In the genomic region with DNA sequence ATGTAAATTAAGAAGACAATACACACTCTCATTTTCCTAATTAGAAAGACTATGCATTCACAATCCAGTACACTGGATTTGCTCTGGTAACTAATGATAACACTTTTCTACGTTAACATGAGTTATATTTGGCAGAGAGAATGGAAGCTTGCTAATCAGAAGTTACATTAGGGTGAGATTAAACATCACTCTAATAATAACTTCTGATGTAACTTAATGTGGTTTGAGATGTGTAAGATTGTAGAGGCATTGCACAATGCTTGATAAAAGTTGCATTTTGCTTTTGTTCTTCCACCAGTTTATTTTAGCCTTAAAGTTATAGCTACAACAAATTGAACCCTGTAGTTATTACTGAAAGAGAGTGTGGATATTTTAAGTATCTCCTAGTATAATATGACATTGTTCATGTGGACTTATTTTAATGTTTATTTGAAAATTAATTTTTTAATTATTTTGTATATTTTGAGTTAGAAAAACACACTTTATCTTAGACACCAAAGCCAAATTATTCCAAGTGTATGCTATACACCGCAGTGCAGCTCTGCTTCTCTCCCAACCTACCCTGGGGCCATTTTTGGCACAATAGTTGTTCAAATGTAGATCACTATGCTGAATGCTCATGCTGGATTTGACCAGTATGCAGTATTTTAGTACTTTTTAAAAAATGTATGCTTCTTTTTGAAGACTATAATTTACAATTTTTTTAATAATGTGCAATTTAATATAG, we compare ENCODE assay signal across 12 cellular contexts.
DNase-seq lines count a peak whose midpoint lies in the region; ATAC-seq and TF ChIP-seq lines count a peak whose summit lies in the region.
"Had no signal": no experiment of that assay in that cellular context is flagged by ENCODE, and none has a peak within 500 bp of the region (broad histone marks: within the 10 kb centered on the region; RNA-seq: fewer than 3 reads in every experiment).

No MANE protein-coding gene starts in this region.

- CTCF ChIA-PET in PC-9 (lab: Charles Lee), result interaction anchor here (0.6 kb wide), 1 partner anchor 113 kb away, joined by 5 read pairs; no protein-coding TSS in a partner anchor
- CTCF ChIA-PET in naive thymus-derived CD4-positive, alpha-beta T cell (lab: Charles Lee), result interaction anchor here (1.0 kb wide), 1 partner anchor 173 kb away, joined by 5 read pairs; no protein-coding TSS in a partner anchor

- H3K9me3 ChIP-seq in PC-9 (ENCODE audit: insufficient read depth, low read depth) (no peaks in the 10 kb centered on the region), fibroblast of lung (ENCODE audit: control insufficient read depth, insufficient read depth, low read depth, low read length) (no peaks in the 10 kb centered on the region)
- no peaks in the 10 kb centered on the region for H3K9me3 ChIP-seq in naive thymus-derived CD4-positive, alpha-beta T cell (ENCODE audit: control insufficient read depth in 2 of 3, low read length in 3 of 3)

- H4K20me1 ChIP-seq in PC-9 (ENCODE audit: insufficient read depth), result no peaks in the 10 kb centered on the region
- no peaks in the 10 kb centered on the region for H4K20me1 ChIP-seq in fibroblast of lung (ENCODE audit: control insufficient read depth, extremely low read depth, insufficient read depth, low read length)

- no peaks in the 10 kb centered on the region for H3K4me1 Mint-ChIP-seq in naive thymus-derived CD4-positive, alpha-beta T cell
- H3K4me1 Mint-ChIP-seq in activated T-helper 2 cell treated with anti-CD3 and anti-CD28 coated beads, Interferon-gamma antibody, Interleukin-2, Interleukin-4, amounts not matched to agents 10 μg/mL and 5 μg/mL and 100 μg/mL, durations not matched to agents 14 hours and 24 hours and 36 hours (ENCODE audit: low read depth), result no peaks in the 10 kb centered on the region
- H3K4me1 Mint-ChIP-seq: activated naive CD4-positive, alpha-beta T cell treated with anti-CD3 and anti-CD28 coated beads, Interleukin-2, amount 50 U/mL, for 24 hours; memory B cell had no signal

- H3K9me2 ChIP-seq in PC-9 (ENCODE audit: insufficient read depth), result no peaks in the 10 kb centered on the region

- DNase-seq in EH (ENCODE audit: low read depth) (peak; percentile 84), PC-9 (peak in 1 of 2 experiments; percentile 75), fibroblast of lung (ENCODE audit: low read depth in 2 of 2) (peak; percentile 86 to 93), lower leg skin (ENCODE audit: low spot score in 2 of 2) (no peak)
- DNase-seq in naive thymus-derived CD4-positive, alpha-beta T cell, result no peak
- DNase-seq in activated T-helper 2 cell treated with anti-CD3 and anti-CD28 coated beads, Interferon-gamma antibody, Interleukin-2, Interleukin-4, amounts not matched to agents 10 μg/mL and 5 μg/mL and 100 μg/mL, durations not matched to agents 14 hours and 24 hours and 36 hours (ENCODE audit: low spot score), result no peak
- DNase-seq: activated CD4-positive, alpha-beta T cell treated with anti-CD3 and anti-CD28 coated beads, Interleukin-2, amount 50 U/mL, for 4 hours had no signal

- TF ChIP-seq CTCF in PC-9 (conservative IDR thresholded peaks at IDR 0.05) (no peak), fibroblast of lung (conservative IDR thresholded peaks at IDR 0.05 in 1 of 2, IDR thresholded peaks at IDR 0.05 in 1 of 2; ENCODE audit: low read depth in 1 of 2, low read length in 2 of 2) (no peak), lower leg skin (IDR thresholded peaks at IDR 0.05) (no peak)

- H3K79me2 ChIP-seq in PC-9 (ENCODE audit: low read depth) (no peaks in the 10 kb centered on the region), fibroblast of lung (ENCODE audit: control insufficient read depth, insufficient read depth, low read length) (no peaks in the 10 kb centered on the region)

- peaks cover 23% of the 10 kb centered on the region for H3F3A ChIP-seq in PC-9 (ENCODE audit: insufficient read depth, low read depth)

- H3K4me3 ChIP-seq in PC-9 (peak overlapping the region; percentile 1; the same call in 1 of the 2 replicates), fibroblast of lung (replicated peaks in 1 of 4; ENCODE audit: control extremely low read depth in 1 of 4, insufficient read depth in 1 of 4, low read depth in 3 of 4, low read length in 4 of 4) (no peak overlapping the region), lower leg skin (ENCODE audit: low read depth, poor library complexity, severe bottlenecking) (no peak overlapping the region)
- no peak overlapping the region for H3K4me3 ChIP-seq in naive thymus-derived CD4-positive, alpha-beta T cell (ENCODE audit: low read length)

- H3K27me3 Mint-ChIP-seq in naive thymus-derived CD4-positive, alpha-beta T cell, result peaks cover 0 to 9% (median 0%) of the 10 kb centered on the region in 5 donors
- H3K27me3 Mint-ChIP-seq in activated T-helper 2 cell treated with anti-CD3 and anti-CD28 coated beads, Interferon-gamma antibody, Interleukin-2, Interleukin-4, amounts not matched to agents 10 μg/mL and 5 μg/mL and 100 μg/mL, durations not matched to agents 14 hours and 24 hours and 36 hours (ENCODE audit: low read depth), result peaks cover 10% of the 10 kb centered on the region
- H3K27me3 Mint-ChIP-seq: activated naive CD4-positive, alpha-beta T cell treated with anti-CD3 and anti-CD28 coated beads, Interleukin-2, amount 50 U/mL, for 24 hours had no signal

- H3K27ac Mint-ChIP-seq in naive thymus-derived CD4-positive, alpha-beta T cell, result no peak overlapping the region
- H3K27ac Mint-ChIP-seq in activated T-helper 2 cell treated with anti-CD3 and anti-CD28 coated beads, Interferon-gamma antibody, Interleukin-2, Interleukin-4, amounts not matched to agents 10 μg/mL and 5 μg/mL and 100 μg/mL, durations not matched to agents 14 hours and 24 hours and 36 hours, result no peak overlapping the region
- H3K27ac Mint-ChIP-seq: activated naive CD4-positive, alpha-beta T cell treated with anti-CD3 and anti-CD28 coated beads, Interleukin-2, amount 50 U/mL, for 24 hours; memory B cell had no signal

- no peaks in the 10 kb centered on the region for H3K36me3 ChIP-seq in PC-9 (ENCODE audit: low read depth)
- no peaks in the 10 kb centered on the region for H3K36me3 ChIP-seq in fibroblast of lung (ENCODE audit: control insufficient read depth, insufficient read depth, low read length)
- H3K36me3 ChIP-seq in naive thymus-derived CD4-positive, alpha-beta T cell (ENCODE audit: control insufficient read depth in 2 of 3, insufficient read depth in 3 of 3, low read length in 3 of 3), result no peaks in the 10 kb centered on the region

- peak; percentile 31 for ATAC-seq in naive thymus-derived CD4-positive, alpha-beta T cell
- ATAC-seq in HG02623 (IDR thresholded peaks at IDR 0.05; ENCODE audit: unreplicated experiment), result no peak
- no peak for ATAC-seq in HG03520 (IDR thresholded peaks at IDR 0.05; ENCODE audit: unreplicated experiment)
- ATAC-seq: sciatic nerve had no signal

- H3K27ac ChIP-seq in PC-9 (peak overlapping the region; percentile 82), fibroblast of lung (ENCODE audit: insufficient read depth, low read length) (peak overlapping the region; percentile 26)
- no peak overlapping the region for H3K27ac ChIP-seq in naive thymus-derived CD4-positive, alpha-beta T cell (ENCODE audit: low read depth, low read length)

- H3K4me2 ChIP-seq in PC-9 (peak overlapping the region; percentile 55), fibroblast of lung (ENCODE audit: extremely low read depth, insufficient read depth, low read length) (no peak overlapping the region)

- no peak for TF ChIP-seq POLR2A in lower leg skin (IDR thresholded peaks at IDR 0.05)

- H3K9me3 Mint-ChIP-seq in naive thymus-derived CD4-positive, alpha-beta T cell, result peaks cover 0 to 16% (median 7%) of the 10 kb centered on the region in 11 donors
- no peaks in the 10 kb centered on the region for H3K9me3 Mint-ChIP-seq in activated T-helper 2 cell treated with anti-CD3 and anti-CD28 coated beads, Interferon-gamma antibody, Interleukin-2, Interleukin-4, amounts not matched to agents 10 μg/mL and 5 μg/mL and 100 μg/mL, durations not matched to agents 14 hours and 24 hours and 36 hours
- H3K9me3 Mint-ChIP-seq: activated naive CD4-positive, alpha-beta T cell treated with anti-CD3 and anti-CD28 coated beads, Interleukin-2, amount 50 U/mL, for 24 hours had no signal

- BruUV-seq in PC-9 (replicated peaks; lab: Mats Ljungman, UMichigan), result no TSS peak

- WGBS in lower leg skin, 2 donors, result 41 to 42% methylated on average over 2 of the region's 2 CpGs

- H3K4me3 Mint-ChIP-seq in naive thymus-derived CD4-positive, alpha-beta T cell, result no peak overlapping the region
- H3K4me3 Mint-ChIP-seq in activated T-helper 2 cell treated with anti-CD3 and anti-CD28 coated beads, Interferon-gamma antibody, Interleukin-2, Interleukin-4, amounts not matched to agents 10 μg/mL and 5 μg/mL and 100 μg/mL, durations not matched to agents 14 hours and 24 hours and 36 hours (ENCODE audit: low read depth), result no peak overlapping the region
- H3K4me3 Mint-ChIP-seq: activated naive CD4-positive, alpha-beta T cell treated with anti-CD3 and anti-CD28 coated beads, Interleukin-2, amount 50 U/mL, for 24 hours; memory B cell had no signal

- intact Hi-C loops in PC-9 (cut with micrococcal nuclease; ENCODE audit: unreplicated experiment), result no loop called here
- intact Hi-C loops in naive thymus-derived CD4-positive, alpha-beta T cell (cut with micrococcal nuclease), result no loop called here
- intact Hi-C loops in lower leg skin (cut with DNase I; ENCODE audit: low total_unique reads), result no loop called here
- intact Hi-C loops in activated T-helper 2 cell treated with anti-CD3 and anti-CD28 coated beads, Interferon-gamma antibody, Interleukin-2, Interleukin-4, amounts not matched to agents 10 μg/mL and 5 μg/mL and 100 μg/mL, durations not matched to agents 14 hours and 24 hours and 36 hours (cut with micrococcal nuclease), result no loop called here

- POLR2A ChIA-PET in PC-9 (lab: Charles Lee; ENCODE audit: unreplicated experiment), result interaction anchor here (0.6 kb wide), 1 partner anchor 28 kb away, joined by 4 read pairs; a partner anchor contains a TSS
- POLR2A ChIA-PET in naive thymus-derived CD4-positive, alpha-beta T cell (lab: Charles Lee), result interaction anchor here (0.6 kb wide), 1 partner anchor 1898 kb away, joined by 3 read pairs; no protein-coding TSS in a partner anchor

- H2AFZ ChIP-seq in PC-9 (no peak overlapping the region), fibroblast of lung (ENCODE audit: low read length) (no peak overlapping the region)

- H3K27me3 ChIP-seq in PC-9 (ENCODE audit: insufficient read depth, low read depth) (no peaks in the 10 kb centered on the region), fibroblast of lung (ENCODE audit: control insufficient read depth, insufficient read depth, low read length) (no peaks in the 10 kb centered on the region)
- no peaks in the 10 kb centered on the region for H3K27me3 ChIP-seq in naive thymus-derived CD4-positive, alpha-beta T cell (ENCODE audit: control insufficient read depth in 2 of 2, insufficient read depth in 2 of 2, low read length in 2 of 2)

- H3K36me3 Mint-ChIP-seq in naive thymus-derived CD4-positive, alpha-beta T cell, result peaks cover 0 to 20% (median 15%) of the 10 kb centered on the region in 5 donors
- no peaks in the 10 kb centered on the region for H3K36me3 Mint-ChIP-seq in activated T-helper 2 cell treated with anti-CD3 and anti-CD28 coated beads, Interferon-gamma antibody, Interleukin-2, Interleukin-4, amounts not matched to agents 10 μg/mL and 5 μg/mL and 100 μg/mL, durations not matched to agents 14 hours and 24 hours and 36 hours (ENCODE audit: low read depth)
- H3K36me3 Mint-ChIP-seq: activated naive CD4-positive, alpha-beta T cell treated with anti-CD3 and anti-CD28 coated beads, Interleukin-2, amount 50 U/mL, for 24 hours; memory B cell had no signal

- H3K9ac ChIP-seq in fibroblast of lung (ENCODE audit: insufficient read depth, low read length), result no peak overlapping the region

- H3K4me1 ChIP-seq in PC-9 (replicated peaks; ENCODE audit: insufficient read depth) (peaks cover 44% of the 10 kb centered on the region), fibroblast of lung (ENCODE audit: control insufficient read depth, extremely low read depth, insufficient read depth, low read length) (peaks cover 13% of the 10 kb centered on the region)
- no peaks in the 10 kb centered on the region for H3K4me1 ChIP-seq in naive thymus-derived CD4-positive, alpha-beta T cell (ENCODE audit: control insufficient read depth in 2 of 2, insufficient read depth in 2 of 2, low read length in 2 of 2)

Comparison
In these comparisons a context has a peak if more than half of its experiments do, and no peak if none do; other contexts are left out.
1. DNase-seq: peak in EH (single experiment) and fibroblast of lung (2 of 2); none in naive thymus-derived CD4-positive, alpha-beta T cell (0 of 9), lower leg skin (0 of 2) and activated T-helper 2 cell treated with anti-CD3 and anti-CD28 coated beads, Interferon-gamma antibody, Interleukin-2, Interleukin-4, amounts not matched to agents 10 μg/mL and 5 μg/mL and 100 μg/mL, durations not matched to agents 14 hours and 24 hours and 36 hours (single experiment).